20 cellular contexts compared by ENCODE assay signal in the genomic region with DNA sequence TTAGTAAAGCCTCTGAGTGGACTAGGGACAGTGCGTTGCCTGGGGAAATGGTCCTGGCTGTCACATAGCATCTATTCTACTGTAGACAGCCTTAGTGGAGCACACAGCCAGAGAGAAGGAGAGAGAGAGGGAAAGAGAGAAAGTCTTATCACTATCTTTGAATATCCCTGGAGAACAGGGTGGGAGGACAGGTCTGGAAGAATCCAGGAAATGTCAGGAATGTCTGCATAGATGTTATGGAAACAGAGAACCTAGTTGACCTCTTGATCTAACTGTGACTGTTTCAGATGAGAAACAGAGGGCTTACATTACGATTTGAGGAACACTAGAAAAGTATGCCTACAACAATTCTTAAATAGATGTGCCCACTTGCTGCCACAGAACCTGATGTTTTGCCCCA.
DNase-seq lines count a peak whose midpoint lies in the region; ATAC-seq and TF ChIP-seq lines count a peak whose summit lies in the region.
"Had no signal": no experiment of that assay in that cellular context is flagged by ENCODE, and none has a peak within 500 bp of the region (broad histone marks: within the 10 kb centered on the region; RNA-seq: fewer than 3 reads in every experiment).

No MANE protein-coding gene starts in this region.

- no peaks in the 10 kb centered on the region for H3K79me2 ChIP-seq in GM23338 (replicated peaks; ENCODE audit: insufficient read depth)

- peak overlapping the region; percentile 28; the same call in 1 of the 2 replicates for H3K4me2 ChIP-seq in GM23338

- no peak overlapping the region for H3K27ac Mint-ChIP-seq in GM23338
- H3K27ac Mint-ChIP-seq in WTC11, result no peak overlapping the region
- peak overlapping the region; percentile 20 for H3K27ac Mint-ChIP-seq in nephron progenitor cell
- H3K27ac Mint-ChIP-seq: CD8-positive, alpha-beta memory T cell had no signal

- POLR2A ChIA-PET in WTC11 (lab: Charles Lee), result no interaction called here

- peak; percentile 48 for DNase-seq in GM23338 (ENCODE audit: low spot score)
- DNase-seq in WTC11 (ENCODE audit: low spot score), result no peak
- peak; percentile 64 for DNase-seq in islet precursor cell
- DNase-seq in nephron progenitor cell, result no peak
- no peak for DNase-seq in HK-2 (ENCODE audit: unreplicated experiment)
- no peak for DNase-seq in stimulated activated CD4-positive, alpha-beta T cell treated with anti-CD3 and anti-CD28 coated beads, Interleukin-1b, Interleukin-23, amount 100 ng/mL, for 48 hours
- DNase-seq: CD8-positive, alpha-beta memory T cell; DMS53; GF-D8; Kasumi-1; MG63; NCI-H1417; NCI-H1694 treated with DMSO at 0.1 percent for 48 hours; NCI-H2081 treated with DMSO at 0.1 percent for 48 hours; NCI-H446; NCI-H526 had no signal

- no peaks in the 10 kb centered on the region for H3K27me3 ChIP-seq in GM23338 (ENCODE audit: insufficient read depth)

- no peaks in the 10 kb centered on the region for H3K27me3 Mint-ChIP-seq in GM23338 (ENCODE audit: insufficient read depth, low read depth, poor library complexity)
- H3K27me3 Mint-ChIP-seq in WTC11 (ENCODE audit: low read depth), result no peaks in the 10 kb centered on the region
- H3K27me3 Mint-ChIP-seq in nephron progenitor cell (ENCODE audit: low read depth, poor library complexity), result no peaks in the 10 kb centered on the region
- H3K27me3 Mint-ChIP-seq: CD8-positive, alpha-beta memory T cell had no signal

- H3K4me1 Mint-ChIP-seq in GM23338, result peaks cover 13% of the 10 kb centered on the region
- H3K4me1 Mint-ChIP-seq in WTC11, result peaks cover 21% of the 10 kb centered on the region
- H3K4me1 Mint-ChIP-seq in nephron progenitor cell, result peaks cover 12% of the 10 kb centered on the region
- H3K4me1 Mint-ChIP-seq: CD8-positive, alpha-beta memory T cell had no signal

- no peaks in the 10 kb centered on the region for H3F3A ChIP-seq in GM23338 (replicated peaks; ENCODE audit: low read depth)

- no peak overlapping the region for H2AFZ ChIP-seq in GM23338

- TF ChIP-seq CTCF in GM23338 (conservative IDR thresholded peaks at IDR 0.05; ENCODE audit: low read depth in 2 of 2) (no peak), WTC11 (IDR thresholded peaks at IDR 0.05) (no peak), nephron progenitor cell (IDR thresholded peaks at IDR 0.05) (no peak)

- H3K27ac ChIP-seq in GM23338 (ENCODE audit: low read depth), result no peak overlapping the region
- H3K27ac ChIP-seq: C4-2B had no signal

- peak; percentile 28; the same call in 2 of the 3 replicates for ATAC-seq in GM23338
- peak; percentile 81 for ATAC-seq in WTC11
- ATAC-seq in HG02763 (IDR thresholded peaks at IDR 0.05; ENCODE audit: unreplicated experiment), result no peak
- no peak for ATAC-seq in HG03439 (IDR thresholded peaks at IDR 0.05; ENCODE audit: unreplicated experiment)
- ATAC-seq: Right ventricle myocardium inferior had no signal

- no peaks in the 10 kb centered on the region for H4K20me1 ChIP-seq in GM23338 (replicated peaks; ENCODE audit: insufficient read depth)

- H3K36me3 Mint-ChIP-seq in GM23338 (ENCODE audit: low read depth), result no peaks in the 10 kb centered on the region; the same call in 2 of the 3 replicates
- no peaks in the 10 kb centered on the region; the same call in 1 of the 2 replicates for H3K36me3 Mint-ChIP-seq in WTC11
- H3K36me3 Mint-ChIP-seq in nephron progenitor cell (ENCODE audit: low read depth), result no peaks in the 10 kb centered on the region

- H3K9me2 ChIP-seq in GM23338 (ENCODE audit: insufficient read depth), result no peaks in the 10 kb centered on the region

- no peak overlapping the region for H3K4me3 ChIP-seq in GM23338
- H3K4me3 ChIP-seq: MG63 had no signal

- CTCF ChIA-PET in WTC11 (lab: Charles Lee), result no interaction called here

- H3K4me3 Mint-ChIP-seq in GM23338, result no peak overlapping the region
- no peak overlapping the region for H3K4me3 Mint-ChIP-seq in WTC11
- no peak overlapping the region for H3K4me3 Mint-ChIP-seq in nephron progenitor cell
- H3K4me3 Mint-ChIP-seq: CD8-positive, alpha-beta memory T cell had no signal

- H3K9me3 Mint-ChIP-seq in GM23338, result peaks cover 3% of the 10 kb centered on the region; the same call in 1 of the 3 replicates
- H3K9me3 Mint-ChIP-seq in WTC11, result peaks cover 9% of the 10 kb centered on the region
- H3K9me3 Mint-ChIP-seq in nephron progenitor cell, result peaks cover 4% of the 10 kb centered on the region

- H3K36me3 ChIP-seq in GM23338 (ENCODE audit: insufficient read depth), result no peaks in the 10 kb centered on the region
- H3K36me3 ChIP-seq: MG63 had no signal

- peaks cover 13% of the 10 kb centered on the region; the same call in 1 of the 2 replicates for H3K4me1 ChIP-seq in GM23338 (ENCODE audit: insufficient read depth)

TF ChIP-seq in GM23338, 12 proteins besides CTCF, POLR2A, EP300 and RAD21:
- TF ChIP-seq ZNF114 (CRISPR knock-in tag; IDR thresholded peaks at IDR 0.05) (no peak), NANOG (IDR thresholded peaks at IDR 0.05; ENCODE audit: borderline replicate concordance) (no peak), JUNB (IDR thresholded peaks at IDR 0.05; ENCODE audit: unreplicated experiment) (no peak)
- TF ChIP-seq, protein P1, sequence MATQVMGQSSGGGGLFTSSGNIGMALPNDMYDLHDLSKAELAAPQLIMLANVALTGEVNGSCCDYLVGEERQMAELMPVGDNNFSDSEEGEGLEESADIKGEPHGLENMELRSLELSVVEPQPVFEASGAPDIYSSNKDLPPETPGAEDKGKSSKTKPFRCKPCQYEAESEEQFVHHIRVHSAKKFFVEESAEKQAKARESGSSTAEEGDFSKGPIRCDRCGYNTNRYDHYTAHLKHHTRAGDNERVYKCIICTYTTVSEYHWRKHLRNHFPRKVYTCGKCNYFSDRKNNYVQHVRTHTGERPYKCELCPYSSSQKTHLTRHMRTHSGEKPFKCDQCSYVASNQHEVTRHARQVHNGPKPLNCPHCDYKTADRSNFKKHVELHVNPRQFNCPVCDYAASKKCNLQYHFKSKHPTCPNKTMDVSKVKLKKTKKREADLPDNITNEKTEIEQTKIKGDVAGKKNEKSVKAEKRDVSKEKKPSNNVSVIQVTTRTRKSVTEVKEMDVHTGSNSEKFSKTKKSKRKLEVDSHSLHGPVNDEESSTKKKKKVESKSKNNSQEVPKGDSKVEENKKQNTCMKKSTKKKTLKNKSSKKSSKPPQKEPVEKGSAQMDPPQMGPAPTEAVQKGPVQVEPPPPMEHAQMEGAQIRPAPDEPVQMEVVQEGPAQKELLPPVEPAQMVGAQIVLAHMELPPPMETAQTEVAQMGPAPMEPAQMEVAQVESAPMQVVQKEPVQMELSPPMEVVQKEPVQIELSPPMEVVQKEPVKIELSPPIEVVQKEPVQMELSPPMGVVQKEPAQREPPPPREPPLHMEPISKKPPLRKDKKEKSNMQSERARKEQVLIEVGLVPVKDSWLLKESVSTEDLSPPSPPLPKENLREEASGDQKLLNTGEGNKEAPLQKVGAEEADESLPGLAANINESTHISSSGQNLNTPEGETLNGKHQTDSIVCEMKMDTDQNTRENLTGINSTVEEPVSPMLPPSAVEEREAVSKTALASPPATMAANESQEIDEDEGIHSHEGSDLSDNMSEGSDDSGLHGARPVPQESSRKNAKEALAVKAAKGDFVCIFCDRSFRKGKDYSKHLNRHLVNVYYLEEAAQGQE (IDR thresholded peaks at IDR 0.05; ENCODE audit: unreplicated experiment), result no peak
TF ChIP-seq in GM23338: peak in this region for 0.

TF ChIP-seq in WTC11, 78 proteins besides CTCF, POLR2A, EP300 and RAD21 (continues in another document):
- TF ChIP-seq ZNF121 (CRISPR knock-in tag; IDR thresholded peaks at IDR 0.05) (no peak), CBFB (CRISPR knock-in tag; IDR thresholded peaks at IDR 0.05; ENCODE audit: low read depth) (no peak), ZNF138 (CRISPR knock-in tag; conservative IDR thresholded peaks at IDR 0.05) (no peak), ZBTB21 (CRISPR knock-in tag; IDR thresholded peaks at IDR 0.05; ENCODE audit: borderline replicate concordance) (no peak), ATF1 (CRISPR knock-in tag; IDR thresholded peaks at IDR 0.05) (no peak), ESRRA (CRISPR knock-in tag; IDR thresholded peaks at IDR 0.05; ENCODE audit: borderline replicate concordance) (no peak)
- TF ChIP-seq, protein P2, sequence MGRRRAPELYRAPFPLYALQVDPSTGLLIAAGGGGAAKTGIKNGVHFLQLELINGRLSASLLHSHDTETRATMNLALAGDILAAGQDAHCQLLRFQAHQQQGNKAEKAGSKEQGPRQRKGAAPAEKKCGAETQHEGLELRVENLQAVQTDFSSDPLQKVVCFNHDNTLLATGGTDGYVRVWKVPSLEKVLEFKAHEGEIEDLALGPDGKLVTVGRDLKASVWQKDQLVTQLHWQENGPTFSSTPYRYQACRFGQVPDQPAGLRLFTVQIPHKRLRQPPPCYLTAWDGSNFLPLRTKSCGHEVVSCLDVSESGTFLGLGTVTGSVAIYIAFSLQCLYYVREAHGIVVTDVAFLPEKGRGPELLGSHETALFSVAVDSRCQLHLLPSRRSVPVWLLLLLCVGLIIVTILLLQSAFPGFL (CRISPR knock-in tag; IDR thresholded peaks at IDR 0.05; ENCODE audit: borderline replicate concordance), result no peak

Comparison
In these comparisons a context has a peak if more than half of its experiments do, and no peak if none do; other contexts are left out.
1. ATAC-seq: peak in GM23338 (single experiment) and WTC11 (single experiment); none in HG02763 (single experiment) and HG03439 (single experiment).
2. DNase-seq: peak in GM23338 (single experiment) and islet precursor cell (single experiment); none in WTC11 (single experiment), nephron progenitor cell (single experiment), HK-2 (single experiment) and stimulated activated CD4-positive, alpha-beta T cell treated with anti-CD3 and anti-CD28 coated beads, Interleukin-1b, Interleukin-23, amount 100 ng/mL, for 48 hours (single experiment).